In genomic region chr13:46181799-46182490, GRCh38 we compare ENCODE assay signal across 8 cellular contexts.
A peak's percentile ranks its signal among the peaks of the same experiment; 100 is the strongest.
DNase-seq lines count a peak whose midpoint lies in the region; ATAC-seq and TF ChIP-seq lines count a peak whose summit lies in the region.

A gene with protein sequence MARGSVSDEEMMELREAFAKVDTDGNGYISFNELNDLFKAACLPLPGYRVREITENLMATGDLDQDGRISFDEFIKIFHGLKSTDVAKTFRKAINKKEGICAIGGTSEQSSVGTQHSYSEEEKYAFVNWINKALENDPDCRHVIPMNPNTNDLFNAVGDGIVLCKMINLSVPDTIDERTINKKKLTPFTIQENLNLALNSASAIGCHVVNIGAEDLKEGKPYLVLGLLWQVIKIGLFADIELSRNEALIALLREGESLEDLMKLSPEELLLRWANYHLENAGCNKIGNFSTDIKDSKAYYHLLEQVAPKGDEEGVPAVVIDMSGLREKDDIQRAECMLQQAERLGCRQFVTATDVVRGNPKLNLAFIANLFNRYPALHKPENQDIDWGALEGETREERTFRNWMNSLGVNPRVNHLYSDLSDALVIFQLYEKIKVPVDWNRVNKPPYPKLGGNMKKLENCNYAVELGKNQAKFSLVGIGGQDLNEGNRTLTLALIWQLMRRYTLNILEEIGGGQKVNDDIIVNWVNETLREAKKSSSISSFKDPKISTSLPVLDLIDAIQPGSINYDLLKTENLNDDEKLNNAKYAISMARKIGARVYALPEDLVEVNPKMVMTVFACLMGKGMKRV (minus strand): TSS chr13:46182177. CDS start chr13:46159662, 22,515 bp downstream.

- peak; percentile 99 for TF ChIP-seq POLR2A in GM18505 (IDR thresholded peaks at IDR 0.05; ENCODE audit: borderline replicate concordance, extremely low read depth, insufficient read depth, insufficient read length)

- DNase-seq in NOMO-1 treated with DMSO at 0.1 percent for 48 hours (lab: John Stamatoyannopoulos, UW; ENCODE audit: unreplicated experiment) (peak; percentile 96), activated T-cell treated with anti-CD3 and anti-CD28 coated beads for 1 hour (ENCODE audit: low read depth) (peak; percentile 55), NCI-H2081 (lab: John Stamatoyannopoulos, UW) (no peak), DMS 273 (lab: John Stamatoyannopoulos, UW; ENCODE audit: unreplicated experiment) (no peak)
- DNase-seq in stimulated activated CD8-positive, alpha-beta memory T cell treated with anti-CD3 and anti-CD28 coated beads, Interleukin-12 subunit alpha, Interleukin-12 subunit beta, amount 100 ng/mL, for 1 hour (ENCODE audit: low read depth), result peak; percentile 69

- H3K4me3 ChIP-seq in iPS-11a (ENCODE audit: low read depth, low read length), result peak within 1 kb of the TSS; percentile 25

- peak; percentile 54 for ATAC-seq in GM18505 (IDR thresholded peaks at IDR 0.05; ENCODE audit: unreplicated experiment)
- peak; percentile 61 for ATAC-seq in HG02852 (IDR thresholded peaks at IDR 0.05; ENCODE audit: unreplicated experiment)

Comparison
In these comparisons a context has a peak if more than half of its experiments do, and no peak if none do; other contexts are left out.
1. DNase-seq: peak in NOMO-1 treated with DMSO at 0.1 percent for 48 hours (single experiment), activated T-cell treated with anti-CD3 and anti-CD28 coated beads for 1 hour (single experiment) and stimulated activated CD8-positive, alpha-beta memory T cell treated with anti-CD3 and anti-CD28 coated beads, Interleukin-12 subunit alpha, Interleukin-12 subunit beta, amount 100 ng/mL, for 1 hour (single experiment); none in NCI-H2081 (0 of 2) and DMS 273 (single experiment).